ENCODE assay signal across 1 cellular context in genomic region chr16:1474796-1475551, GRCh38.
TF ChIP-seq lines count a peak whose summit lies in the region.

Gene CLCN7, minus strand, starts transcription at chr16:1475028. Its CDS starts 54 bp downstream, at chr16:1474974.

TF ChIP-seq in K562, 482 proteins besides CTCF, POLR2A, EP300 and RAD21 (continued from another document and continues in another):
- TF ChIP-seq, protein P1, sequence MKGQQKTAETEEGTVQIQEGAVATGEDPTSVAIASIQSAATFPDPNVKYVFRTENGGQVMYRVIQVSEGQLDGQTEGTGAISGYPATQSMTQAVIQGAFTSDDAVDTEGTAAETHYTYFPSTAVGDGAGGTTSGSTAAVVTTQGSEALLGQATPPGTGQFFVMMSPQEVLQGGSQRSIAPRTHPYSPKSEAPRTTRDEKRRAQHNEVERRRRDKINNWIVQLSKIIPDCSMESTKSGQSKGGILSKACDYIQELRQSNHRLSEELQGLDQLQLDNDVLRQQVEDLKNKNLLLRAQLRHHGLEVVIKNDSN (CRISPR knock-in tag; IDR thresholded peaks at IDR 0.05), result peak; percentile 98
- 0 out of 2 replicates have a peak, but pooled peaks have one; percentile 21 for TF ChIP-seq MTA1 (IDR thresholded peaks at IDR 0.05; ENCODE audit: borderline replicate concordance)
- peak; percentile 99 for TF ChIP-seq MGA (IDR thresholded peaks at IDR 0.05)
- TF ChIP-seq ZNF707 (CRISPR knock-in tag; conservative IDR thresholded peaks at IDR 0.05), result no peak
- peak; percentile 89 for TF ChIP-seq KDM5B (IDR thresholded peaks at IDR 0.05; ENCODE audit: insufficient replicate concordance, low read depth, low read length)
- TF ChIP-seq CHD2 (IDR thresholded peaks at IDR 0.05; ENCODE audit: low read depth, low read length), result peak; percentile 40; the same call in 1 of the 2 replicates
- peak; percentile 77 for TF ChIP-seq POLR2B (IDR thresholded peaks at IDR 0.05; ENCODE audit: low read depth, partially characterized antibody)
- TF ChIP-seq MAZ (CRISPR knock-in tag; conservative IDR thresholded peaks at IDR 0.05 in 1 of 2, IDR thresholded peaks at IDR 0.05 in 1 of 2), result peak; percentile 80 to 89
- TF ChIP-seq TRIM24 (IDR thresholded peaks at IDR 0.05), result no peak
- TF ChIP-seq, protein P2, sequence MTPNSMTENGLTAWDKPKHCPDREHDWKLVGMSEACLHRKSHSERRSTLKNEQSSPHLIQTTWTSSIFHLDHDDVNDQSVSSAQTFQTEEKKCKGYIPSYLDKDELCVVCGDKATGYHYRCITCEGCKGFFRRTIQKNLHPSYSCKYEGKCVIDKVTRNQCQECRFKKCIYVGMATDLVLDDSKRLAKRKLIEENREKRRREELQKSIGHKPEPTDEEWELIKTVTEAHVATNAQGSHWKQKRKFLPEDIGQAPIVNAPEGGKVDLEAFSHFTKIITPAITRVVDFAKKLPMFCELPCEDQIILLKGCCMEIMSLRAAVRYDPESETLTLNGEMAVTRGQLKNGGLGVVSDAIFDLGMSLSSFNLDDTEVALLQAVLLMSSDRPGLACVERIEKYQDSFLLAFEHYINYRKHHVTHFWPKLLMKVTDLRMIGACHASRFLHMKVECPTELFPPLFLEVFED (CRISPR knock-in tag; conservative IDR thresholded peaks at IDR 0.05), result no peak
- 0 out of 2 replicates have a peak, but pooled peaks have one; percentile 35 for TF ChIP-seq ZNF717 (CRISPR knock-in tag; IDR thresholded peaks at IDR 0.05)
- TF ChIP-seq IRF2 (CRISPR knock-in tag; IDR thresholded peaks at IDR 0.05), result peak; percentile 44; the same call in 1 of the 2 replicates
- no peak for TF ChIP-seq TSC22D4 (tag; IDR thresholded peaks at IDR 0.05)
- peak; percentile 72; the same call in 1 of the 2 replicates for TF ChIP-seq ZNF407 (IDR thresholded peaks at IDR 0.05; ENCODE audit: low read depth)
- peak; percentile 14 for TF ChIP-seq RBM25 (IDR thresholded peaks at IDR 0.05; ENCODE audit: low read depth, low read length, severe bottlenecking)
- TF ChIP-seq SIN3B (IDR thresholded peaks at IDR 0.05; ENCODE audit: low read depth), result peak; percentile 98
- TF ChIP-seq ZNF511 (CRISPR knock-in tag; IDR thresholded peaks at IDR 0.05), result peak; percentile 81
- TF ChIP-seq HCFC1 (IDR thresholded peaks at IDR 0.05; ENCODE audit: low read depth, low read length), result peak; percentile 72
- TF ChIP-seq REST (CRISPR knock-in tag; IDR thresholded peaks at IDR 0.05; ENCODE audit: low read depth), result peak; percentile 55; the same call in 1 of the 2 replicates
- peak; percentile 77 for TF ChIP-seq CCNT2 (IDR thresholded peaks at IDR 0.05; ENCODE audit: borderline replicate concordance, extremely low read depth, insufficient read length, low read depth, low read length)
- no peak for TF ChIP-seq ZNF695 (CRISPR knock-in tag; IDR thresholded peaks at IDR 0.05)
- TF ChIP-seq, protein P3, sequence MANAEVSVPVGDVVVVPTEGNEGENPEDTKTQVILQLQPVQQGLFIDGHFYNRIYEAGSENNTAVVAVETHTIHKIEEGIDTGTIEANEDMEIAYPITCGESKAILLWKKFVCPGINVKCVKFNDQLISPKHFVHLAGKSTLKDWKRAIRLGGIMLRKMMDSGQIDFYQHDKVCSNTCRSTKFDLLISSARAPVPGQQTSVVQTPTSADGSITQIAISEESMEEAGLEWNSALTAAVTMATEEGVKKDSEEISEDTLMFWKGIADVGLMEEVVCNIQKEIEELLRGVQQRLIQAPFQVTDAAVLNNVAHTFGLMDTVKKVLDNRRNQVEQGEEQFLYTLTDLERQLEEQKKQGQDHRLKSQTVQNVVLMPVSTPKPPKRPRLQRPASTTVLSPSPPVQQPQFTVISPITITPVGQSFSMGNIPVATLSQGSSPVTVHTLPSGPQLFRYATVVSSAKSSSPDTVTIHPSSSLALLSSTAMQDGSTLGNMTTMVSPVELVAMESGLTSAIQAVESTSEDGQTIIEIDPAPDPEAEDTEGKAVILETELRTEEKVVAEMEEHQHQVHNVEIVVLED (CRISPR knock-in tag; IDR thresholded peaks at IDR 0.05), result peak; percentile 87
